In the genomic region with DNA sequence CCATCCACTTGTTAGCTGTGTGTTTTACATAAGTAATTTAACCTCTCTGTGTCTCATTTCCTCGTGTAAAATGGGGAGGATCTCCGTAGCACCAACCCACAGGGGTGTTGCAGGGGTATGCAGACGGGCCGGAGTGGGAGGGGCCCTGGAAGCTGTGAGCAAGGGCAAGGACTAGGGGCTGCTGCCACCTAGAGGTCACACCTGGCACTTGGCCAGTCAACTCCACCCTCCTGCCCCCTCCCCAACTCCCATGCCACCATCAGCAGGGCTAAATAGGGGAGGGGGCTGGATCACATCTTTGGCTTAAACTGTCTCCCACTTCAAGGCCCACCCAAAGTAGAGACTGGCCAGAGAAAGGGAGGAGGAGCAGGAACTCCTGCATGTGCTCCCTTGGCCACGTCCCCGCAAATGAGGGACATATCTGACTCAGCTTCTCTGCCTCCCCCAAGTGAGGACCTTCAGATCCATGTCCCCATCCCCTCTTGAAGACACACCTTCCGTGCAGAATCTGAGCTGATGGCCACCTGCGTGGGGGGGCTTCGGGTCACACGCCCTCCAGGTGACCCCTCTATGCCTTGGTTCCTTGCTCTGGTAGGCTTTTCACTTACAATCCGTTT, we compare ENCODE assay signal across 8 cellular contexts. TPM values are rescaled to one million over a fixed set of nuclear protein-coding genes. Genes with fewer than 3 reads are reported as not detected.
DNase-seq lines count a peak whose midpoint lies in the region; ATAC-seq, FAIRE-seq and TF ChIP-seq lines count a peak whose summit lies in the region.

No MANE protein-coding gene starts in this region.

- DNase-seq in OCI-M2 (lab: John Stamatoyannopoulos, UW; ENCODE audit: unreplicated experiment) (peak; percentile 45), neural crest cell (ENCODE audit: low read depth, low spot score) (peak; percentile 79), substantia nigra (lab: John Stamatoyannopoulos, UW) (peak in 34 of 49 donors; percentile 12 to 67 (median 40)), cortex of kidney (lab: John Stamatoyannopoulos, UW) (no peak)
- DNase-seq in activated T-cell treated with anti-CD3 and anti-CD28 coated beads, Interleukin-2, amount 50 U/mL, for 1 hour = peak; percentile 79

- peak; percentile 60 for ATAC-seq in HG03520 (IDR thresholded peaks at IDR 0.05; ENCODE audit: unreplicated experiment)

- no peak overlapping the region for H3K4me3 ChIP-seq in esophagus (ENCODE audit: low read depth in 1 of 2, low read length in 2 of 2)

- H3K4me1 Mint-ChIP-seq in neural crest cell = peaks cover 21% of the 10 kb centered on the region

- H3K9me3 Mint-ChIP-seq in neural crest cell = no peaks in the 10 kb centered on the region

- H3K9me3 ChIP-seq in esophagus (ENCODE audit: control insufficient read depth in 2 of 2, insufficient read depth in 1 of 2, low read depth in 1 of 2, low read length in 1 of 2) = no peaks in the 10 kb centered on the region

- peaks cover 0 to 11% of the 10 kb centered on the region in 2 donors for H3K36me3 ChIP-seq in esophagus (ENCODE audit: control insufficient read depth in 2 of 2, insufficient read depth in 2 of 2, low read length in 1 of 2)

- H3K27ac ChIP-seq in esophagus (ENCODE audit: low read depth in 2 of 2, low read length in 1 of 2) (peak overlapping the region; percentile 95 to 99), substantia nigra (ENCODE audit: low read depth, low read length, poor library complexity, severe bottlenecking) (peak overlapping the region; percentile 96)

- peak overlapping the region; percentile 94 for H3K27ac Mint-ChIP-seq in neural crest cell (ENCODE audit: unreplicated experiment)

- FAIRE-seq in G401.6 (lab: Jason Lieb, UNC) = peak; percentile 89

- H3K27me3 ChIP-seq in esophagus (ENCODE audit: control insufficient read depth in 1 of 2, insufficient read depth in 2 of 2, low read length in 2 of 2) = no peaks in the 10 kb centered on the region

- H3K4me1 ChIP-seq in esophagus (ENCODE audit: control insufficient read depth in 2 of 2, insufficient read depth in 2 of 2, low read length in 1 of 2) = peaks cover 21 to 61% of the 10 kb centered on the region in 2 donors

- peak overlapping the region; percentile 36 for H3K4me3 Mint-ChIP-seq in neural crest cell

- H3K36me3 Mint-ChIP-seq in neural crest cell (ENCODE audit: low read depth) = no peaks in the 10 kb centered on the region

- H3K27me3 Mint-ChIP-seq in neural crest cell (ENCODE audit: low read depth) = no peaks in the 10 kb centered on the region

- WGBS in esophagus, 2 donors = 48 to 51% methylated on average over 11 of the region's 11 CpGs

- TF ChIP-seq CTCF in neural crest cell (conservative IDR thresholded peaks at IDR 0.05) = peak; percentile 93

RNA-seq across cellular contexts. Expression of a gene that starts 2.6 kb away (rescaled TPM):
- 10 to 100 TPM; 21.1 to 58.1 TPM for polyA plus RNA-seq in esophagus
- total RNA-seq in neural crest cell = 0.33 TPM in 1 of 2 replicates, not detected in the other

RNA-seq across cellular contexts. Expression of a gene that starts 12.7 kb away (rescaled TPM):
- polyA plus RNA-seq in esophagus = 1 to 10 TPM in 1 of 2 donors, under 1 TPM in 1; 0.25 to 2.8 TPM
- not detected in 2 replicates for total RNA-seq in neural crest cell

RNA-seq across cellular contexts. Expression of a gene that starts 14.7 kb away (rescaled TPM):
- polyA plus RNA-seq in esophagus = 1 to 10 TPM; 6.4 to 7.0 TPM
- 22.8 and 27.5 TPM in 2 replicates for total RNA-seq in neural crest cell

RNA-seq across cellular contexts. Expression of a gene that starts 19.9 kb away (rescaled TPM):
- 1 to 10 TPM in 1 of 2 donors, under 1 TPM in 1; 0.33 to 1.3 TPM for polyA plus RNA-seq in esophagus
- total RNA-seq in neural crest cell = 2.0 and 3.1 TPM in 2 replicates

RNA-seq across cellular contexts. Expression of a gene that starts 30.4 kb away (rescaled TPM):
- 1 to 10 TPM; 5.3 to 7.3 TPM for polyA plus RNA-seq in esophagus
- 8.7 and 8.8 TPM in 2 replicates for total RNA-seq in neural crest cell
